11 cellular contexts compared by ENCODE assay signal in the genomic region with DNA sequence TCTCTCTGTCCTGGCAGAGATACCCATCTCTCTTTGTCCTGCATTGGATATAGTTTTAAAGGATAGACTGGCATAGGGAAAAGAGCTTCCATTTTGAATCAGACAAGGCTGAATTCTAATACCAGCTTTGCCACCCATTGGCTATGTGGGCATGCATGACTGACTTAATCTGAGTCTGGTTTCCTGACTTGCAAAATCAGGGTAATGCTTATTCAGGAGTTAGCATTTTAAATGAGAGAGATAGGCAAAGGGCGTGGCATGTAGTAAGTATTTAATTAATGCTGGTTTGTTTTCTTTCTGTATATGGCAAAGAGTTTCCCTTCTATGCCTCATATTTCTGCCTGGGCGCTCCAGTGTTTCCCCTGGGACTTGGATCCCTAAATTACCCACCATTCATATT.
DNase-seq lines count a peak whose midpoint lies in the region; ATAC-seq and TF ChIP-seq lines count a peak whose summit lies in the region.
"Had no signal": no experiment of that assay in that cellular context is flagged by ENCODE, and none has a peak within 500 bp of the region (broad histone marks: within the 10 kb centered on the region; RNA-seq: fewer than 3 reads in every experiment).

No MANE protein-coding gene starts in this region.

- in situ Hi-C loops in transverse colon (cut with MboI; ENCODE audit: low pct_ligation_motif_present in 1 of 4, low pct_unique_long_range_greater_than_20kb in 1 of 4, low sequenced_read_pairs in 3 of 4) = no loop called here

- H3K36me3 Mint-ChIP-seq in stimulated activated effector memory CD8-positive, alpha-beta T cell treated with anti-CD3 and anti-CD28 coated beads, Interleukin-12 subunit alpha, Interleukin-12 subunit beta, amount 100 ng/mL, for 72 hours = no peaks in the 10 kb centered on the region

- H3K4me3 Mint-ChIP-seq in stimulated activated effector memory CD8-positive, alpha-beta T cell treated with anti-CD3 and anti-CD28 coated beads, Interleukin-12 subunit alpha, Interleukin-12 subunit beta, amount 100 ng/mL, for 72 hours = no peak overlapping the region
- H3K4me3 Mint-ChIP-seq: CD8-positive, alpha-beta memory T cell had no signal

- peak overlapping the region; percentile 78 for H3K27ac ChIP-seq in RWPE2 (ENCODE audit: poor library complexity, severe bottlenecking)
- H3K27ac ChIP-seq in colonic mucosa = peak overlapping the region; percentile 54
- H3K27ac ChIP-seq in esophagus squamous epithelium = peak overlapping the region in 3 of 4 donors; percentile 19 to 63 (median 34)
- H3K27ac ChIP-seq in transverse colon = peak overlapping the region in 1 of 4 donors; percentile 32
- H3K27ac ChIP-seq: A549, HL-60 had no signal

- intact Hi-C loops in colonic mucosa (cut with DNase I) (no loop called here), esophagus squamous epithelium (cut with DNase I) (no loop called here), transverse colon (cut with DNase I; ENCODE audit: low total_unique reads) (no loop called here)

- H3K27me3 ChIP-seq in RWPE2 (ENCODE audit: insufficient read depth, poor library complexity, severe bottlenecking) (no peaks in the 10 kb centered on the region), colonic mucosa (no peaks in the 10 kb centered on the region), esophagus squamous epithelium (no peaks in the 10 kb centered on the region), transverse colon (no peaks in the 10 kb centered on the region)

- 0 out of 2 replicates have a peak, but pooled peaks cover 3% of the 10 kb centered on the region for H3K36me3 ChIP-seq in RWPE2 (ENCODE audit: low read depth)
- H3K36me3 ChIP-seq in colonic mucosa = no peaks in the 10 kb centered on the region
- no peaks in the 10 kb centered on the region for H3K36me3 ChIP-seq in esophagus squamous epithelium
- no peaks in the 10 kb centered on the region for H3K36me3 ChIP-seq in transverse colon
- H3K36me3 ChIP-seq: HAP-1 had no signal

- TF ChIP-seq CTCF in RWPE2 (IDR thresholded peaks at IDR 0.05; ENCODE audit: poor library complexity, severe bottlenecking) (no peak), colonic mucosa (IDR thresholded peaks at IDR 0.05) (no peak), esophagus squamous epithelium (IDR thresholded peaks at IDR 0.05) (no peak), transverse colon (IDR thresholded peaks at IDR 0.05) (no peak)

- H3K9me3 ChIP-seq in RWPE2 (ENCODE audit: severe bottlenecking) (no peaks in the 10 kb centered on the region), colonic mucosa (no peaks in the 10 kb centered on the region), esophagus squamous epithelium (no peaks in the 10 kb centered on the region), transverse colon (no peaks in the 10 kb centered on the region)
- H3K9me3 ChIP-seq: A549, HAP-1 had no signal

- WGBS in esophagus squamous epithelium, 2 donors = 59 to 80% methylated on average over 2 of the region's 2 CpGs
- WGBS in transverse colon (ENCODE audit: low coverage in 1 of 2), 2 donors = 70 to 78% methylated on average over 2 of the region's 2 CpGs

- no peaks in the 10 kb centered on the region for H3K4me1 Mint-ChIP-seq in stimulated activated effector memory CD8-positive, alpha-beta T cell treated with anti-CD3 and anti-CD28 coated beads, Interleukin-12 subunit alpha, Interleukin-12 subunit beta, amount 100 ng/mL, for 72 hours
- H3K4me1 Mint-ChIP-seq: CD8-positive, alpha-beta memory T cell had no signal

- H3K9me3 Mint-ChIP-seq in stimulated activated effector memory CD8-positive, alpha-beta T cell treated with anti-CD3 and anti-CD28 coated beads, Interleukin-12 subunit alpha, Interleukin-12 subunit beta, amount 100 ng/mL, for 72 hours = peaks cover 21% of the 10 kb centered on the region

- no peak for DNase-seq in RWPE2 (ENCODE audit: low spot score)
- DNase-seq in colonic mucosa = no peak
- DNase-seq in esophagus squamous epithelium (lab: John Stamatoyannopoulos, UW) = no peak
- DNase-seq in transverse colon = no peak
- no peak for DNase-seq in NCI-H748 treated with DMSO at 0.1 percent for 48 hours (lab: John Stamatoyannopoulos, UW)
- DNase-seq in stimulated activated effector memory CD8-positive, alpha-beta T cell treated with anti-CD3 and anti-CD28 coated beads, Interleukin-12 subunit alpha, Interleukin-12 subunit beta, amount 100 ng/mL, for 72 hours (ENCODE audit: low spot score in 2 of 2) = no peak
- DNase-seq: CD8-positive, alpha-beta memory T cell; GF-D8 had no signal

- no peak overlapping the region for H3K9ac ChIP-seq in colonic mucosa (ENCODE audit: low read depth in 2 of 2, low read length in 2 of 2)

- TF ChIP-seq POLR2A in esophagus squamous epithelium (IDR thresholded peaks at IDR 0.05) (no peak), transverse colon (IDR thresholded peaks at IDR 0.05) (no peak)

- H3K4me1 ChIP-seq in RWPE2 (ENCODE audit: insufficient read depth, poor library complexity, severe bottlenecking) (peaks cover 50% of the 10 kb centered on the region), colonic mucosa (no peaks in the 10 kb centered on the region), esophagus squamous epithelium (peaks cover 0 to 40% (median 4%) of the 10 kb centered on the region in 3 donors), transverse colon (peaks cover 0 to 20% (median 8%) of the 10 kb centered on the region in 4 donors)
- H3K4me1 ChIP-seq: A549, HAP-1 had no signal

- H3K27ac Mint-ChIP-seq in stimulated activated effector memory CD8-positive, alpha-beta T cell treated with anti-CD3 and anti-CD28 coated beads, Interleukin-12 subunit alpha, Interleukin-12 subunit beta, amount 100 ng/mL, for 72 hours = no peak overlapping the region
- H3K27ac Mint-ChIP-seq: CD8-positive, alpha-beta memory T cell had no signal

- ATAC-seq in RWPE2 (ENCODE audit: low read depth) = no peak
- no peak for ATAC-seq in stimulated activated effector memory CD8-positive, alpha-beta T cell treated with anti-CD3 and anti-CD28 coated beads, Interleukin-12 subunit alpha, Interleukin-12 subunit beta, amount 100 ng/mL, for 72 hours
- ATAC-seq: A549 had no signal

- H3K4me3 ChIP-seq in RWPE2 (ENCODE audit: severe bottlenecking) = no peak overlapping the region
- no peak overlapping the region for H3K4me3 ChIP-seq in colonic mucosa
- H3K4me3 ChIP-seq in esophagus squamous epithelium = no peak overlapping the region
- no peak overlapping the region for H3K4me3 ChIP-seq in transverse colon
- H3K4me3 ChIP-seq: A549, HAP-1 had no signal

- no peak for TF ChIP-seq EP300 in transverse colon (IDR thresholded peaks at IDR 0.05; ENCODE audit: low read depth)
